Comparison of ENCODE assay signal across 10 cellular contexts in the genomic region with DNA sequence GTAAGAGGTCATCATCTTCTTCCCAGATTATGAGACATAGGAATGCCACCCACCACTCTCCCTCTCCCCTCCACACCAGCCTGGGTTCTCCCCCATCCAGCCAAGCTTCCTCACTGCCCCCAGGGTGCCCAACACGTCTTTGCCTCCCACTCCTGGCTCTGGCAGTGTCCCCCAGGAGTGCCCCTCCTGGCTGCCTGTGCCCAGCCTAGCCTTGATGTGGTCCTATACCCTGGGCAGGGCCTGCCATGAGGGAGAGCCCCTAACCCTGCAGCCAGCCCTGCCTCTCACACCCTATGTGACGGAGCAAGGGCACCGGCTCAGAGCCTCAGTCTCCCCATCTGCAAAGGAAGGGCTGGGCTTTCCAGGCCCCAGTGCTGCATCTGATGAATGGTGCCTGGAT. TPM values are rescaled to one million over a fixed set of nuclear protein-coding genes. Genes with fewer than 3 reads are reported as not detected.
"Had no signal": no experiment of that assay in that cellular context is flagged by ENCODE, and none has a peak within 500 bp of the region (broad histone marks: within the 10 kb centered on the region; RNA-seq: fewer than 3 reads in every experiment).

No MANE protein-coding gene starts in this region.

RNA-seq across cellular contexts. Expression of a gene that starts 33.8 kb away (rescaled TPM):
- total RNA-seq: activated CD4-positive, alpha-beta memory T cell treated with anti-CD3 and anti-CD28 coated beads, Interleukin-2, amount 10 ng/mL, durations not matched to agents 7 days and 5 days; activated CD4-positive, alpha-beta T cell treated with anti-CD3 and anti-CD28 coated beads for 36 hours; activated CD4-positive, alpha-beta T cell treated with anti-CD3 and anti-CD28 coated beads, Interleukin-2, amount 10 ng/mL, durations not matched to agents 7 days and 5 days; activated CD8-positive, alpha-beta memory T cell treated with anti-CD3 and anti-CD28 coated beads, Interleukin-2, amount 10 ng/mL, durations not matched to agents 7 days and 5 days; activated CD8-positive, alpha-beta T cell treated with anti-CD3 and anti-CD28 coated beads, Interleukin-2, amount 10 ng/mL, durations not matched to agents 7 days and 5 days; activated naive CD4-positive, alpha-beta T cell treated with anti-CD3 and anti-CD28 coated beads, Interleukin-2, amount 50 U/mL, for 72 hours; activated naive CD8-positive, alpha-beta T cell treated with anti-CD3 and anti-CD28 coated beads for 36 hours; activated T-helper 2 cell treated with anti-CD3 and anti-CD28 coated beads, Interferon-gamma antibody, Interleukin-2, Interleukin-4, amounts not matched to agents 10 μg/mL and 5 μg/mL and 100 μg/mL, durations not matched to agents 14 hours and 24 hours and 36 hours; T-helper 1 cell treated with Interleukin-12 subunit alpha and Interleukin-12 subunit beta and Interleukin-4 antibody, amounts not matched to agents 30 ng/mL and 1 ng/mL, for 36 hours; T-helper 2 cell treated with Interferon-gamma antibody and Interleukin-4, amounts not matched to agents 100 ng/mL and 5 ng/mL, for 36 hours had no signal
